ENCODE assay signal across 1 cellular context in the genomic region with DNA sequence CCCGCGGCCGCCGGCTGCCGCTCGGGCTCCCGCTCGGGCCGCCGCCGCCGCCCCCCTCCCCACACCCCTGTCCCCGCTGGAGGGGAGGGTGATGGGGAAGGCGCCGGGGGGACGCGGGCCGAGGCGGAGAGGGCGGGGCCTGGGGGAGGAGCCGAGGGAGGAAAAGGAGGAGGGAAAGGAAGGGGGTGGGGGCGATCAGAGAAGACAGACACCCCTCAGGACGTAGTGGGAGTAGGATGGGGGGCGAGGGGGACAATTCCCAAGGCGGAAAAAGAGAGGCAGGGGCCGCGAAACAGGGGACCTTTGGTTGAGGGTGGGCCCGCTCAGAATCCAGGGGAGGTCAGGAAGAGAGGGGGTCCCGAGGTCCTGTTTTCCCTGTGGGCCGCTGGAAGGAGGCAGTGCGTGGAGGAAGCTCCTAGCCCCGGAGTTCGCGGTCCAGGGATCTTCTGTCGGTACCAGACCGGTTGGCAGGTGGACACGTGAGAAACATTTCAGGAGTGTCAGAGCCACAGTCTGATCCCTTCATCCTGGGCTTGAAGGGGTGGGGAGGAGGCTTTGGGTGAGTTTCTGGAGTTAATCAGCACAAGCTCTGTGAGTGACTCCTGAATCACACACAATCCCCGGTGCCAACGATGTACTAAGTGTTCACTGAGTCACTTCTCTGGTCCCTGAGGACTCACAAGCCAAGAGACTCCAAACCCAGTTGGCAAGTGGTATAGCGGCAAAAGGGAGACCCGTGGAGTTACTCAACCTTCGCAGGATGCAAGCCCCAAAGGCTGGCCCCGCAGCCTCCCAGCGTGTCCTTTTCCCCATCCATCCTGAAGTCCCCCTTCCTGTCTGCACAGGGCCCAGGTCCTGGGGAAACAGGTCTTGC.
TF ChIP-seq lines count a peak whose summit lies in the region.

A gene with protein sequence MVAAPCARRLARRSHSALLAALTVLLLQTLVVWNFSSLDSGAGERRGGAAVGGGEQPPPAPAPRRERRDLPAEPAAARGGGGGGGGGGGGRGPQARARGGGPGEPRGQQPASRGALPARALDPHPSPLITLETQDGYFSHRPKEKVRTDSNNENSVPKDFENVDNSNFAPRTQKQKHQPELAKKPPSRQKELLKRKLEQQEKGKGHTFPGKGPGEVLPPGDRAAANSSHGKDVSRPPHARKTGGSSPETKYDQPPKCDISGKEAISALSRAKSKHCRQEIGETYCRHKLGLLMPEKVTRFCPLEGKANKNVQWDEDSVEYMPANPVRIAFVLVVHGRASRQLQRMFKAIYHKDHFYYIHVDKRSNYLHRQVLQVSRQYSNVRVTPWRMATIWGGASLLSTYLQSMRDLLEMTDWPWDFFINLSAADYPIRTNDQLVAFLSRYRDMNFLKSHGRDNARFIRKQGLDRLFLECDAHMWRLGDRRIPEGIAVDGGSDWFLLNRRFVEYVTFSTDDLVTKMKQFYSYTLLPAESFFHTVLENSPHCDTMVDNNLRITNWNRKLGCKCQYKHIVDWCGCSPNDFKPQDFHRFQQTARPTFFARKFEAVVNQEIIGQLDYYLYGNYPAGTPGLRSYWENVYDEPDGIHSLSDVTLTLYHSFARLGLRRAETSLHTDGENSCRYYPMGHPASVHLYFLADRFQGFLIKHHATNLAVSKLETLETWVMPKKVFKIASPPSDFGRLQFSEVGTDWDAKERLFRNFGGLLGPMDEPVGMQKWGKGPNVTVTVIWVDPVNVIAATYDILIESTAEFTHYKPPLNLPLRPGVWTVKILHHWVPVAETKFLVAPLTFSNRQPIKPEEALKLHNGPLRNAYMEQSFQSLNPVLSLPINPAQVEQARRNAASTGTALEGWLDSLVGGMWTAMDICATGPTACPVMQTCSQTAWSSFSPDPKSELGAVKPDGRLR (minus strand): TSS at position 90 of the 874 bp plus-strand sequence. CDS start 164 bp downstream, outside the sequence.

TF ChIP-seq in endothelial cell of umbilical vein, 7 proteins besides CTCF, POLR2A, EP300 and RAD21:
- TF ChIP-seq MYC (IDR thresholded peaks at IDR 0.05; ENCODE audit: low read depth, low read length) = no peak
- no peak for TF ChIP-seq EZH2 (IDR thresholded peaks at IDR 0.05; ENCODE audit: borderline replicate concordance, low read depth, low read length, severe bottlenecking)
- TF ChIP-seq MAX (IDR thresholded peaks at IDR 0.05; ENCODE audit: insufficient read depth, insufficient read length) = no peak
